8 cellular contexts compared by ENCODE assay signal in the genomic region with DNA sequence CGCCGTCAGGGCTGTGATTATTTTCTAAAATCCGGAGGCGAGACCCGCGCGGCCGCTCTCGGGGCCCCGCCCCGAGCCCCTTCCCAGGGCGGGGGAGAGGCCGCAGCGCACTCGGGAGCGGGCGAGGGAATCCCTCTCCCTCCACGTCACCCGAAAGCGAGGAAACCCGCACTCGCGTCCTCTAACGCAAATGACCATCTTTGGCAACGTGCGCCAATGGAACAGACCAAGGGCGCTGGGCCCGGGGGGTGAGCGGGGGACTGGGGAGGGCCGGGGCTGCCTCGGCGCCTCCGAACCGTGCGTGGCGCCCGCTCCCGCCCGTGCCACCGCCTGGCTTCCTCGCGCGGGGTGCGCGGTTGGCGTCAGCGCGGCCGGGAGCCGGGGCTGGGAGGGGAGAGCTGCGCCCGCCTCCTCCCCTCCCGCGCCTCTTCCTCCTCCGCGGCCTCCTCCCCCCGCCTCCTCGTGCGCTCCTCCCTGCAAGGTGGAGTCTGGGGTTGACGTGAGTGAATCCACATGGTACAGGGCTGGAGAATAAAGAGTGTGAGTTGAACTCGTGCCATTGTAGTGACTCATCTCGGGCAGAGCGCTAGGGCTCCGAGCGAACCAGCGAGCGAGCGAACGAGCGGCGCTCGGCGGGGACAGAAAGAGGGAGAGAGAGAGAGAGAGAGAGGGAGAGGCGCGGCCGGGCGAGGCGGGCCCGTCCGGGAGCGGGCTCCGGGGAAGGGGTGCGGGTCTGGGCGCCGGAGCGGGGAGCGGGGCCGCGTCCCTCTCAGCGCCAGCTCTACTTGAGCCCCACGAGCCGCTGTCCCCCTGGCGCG. TPM values are rescaled to one million over a fixed set of nuclear protein-coding genes. Genes with fewer than 3 reads are reported as not detected.
DNase-seq lines count a peak whose midpoint lies in the region; ATAC-seq, FAIRE-seq and TF ChIP-seq lines count a peak whose summit lies in the region.

TSS of gene FOSL2 (plus strand) at position 562 of the 818 bp plus-strand sequence. CDS start 863 bp downstream, outside the sequence.

- H3K36me3 ChIP-seq in bronchial epithelial cell (ENCODE audit: control insufficient read depth, insufficient read depth, low read length) = peaks cover 16% of the 10 kb centered on the region

- POLR2A ChIA-PET in AG04449 (lab: Yijun Ruan, JAX) = interaction anchor here (0.6 to 2.0 kb wide), 12 partner anchors 12 to 619 kb away, joined by 3 to 10 read pairs (median 3); no protein-coding TSS in a partner anchor

- CTCF ChIA-PET in AG04449 (lab: Yijun Ruan, JAX) = interaction anchor here (0.8 kb wide), 3 partner anchors 401 to 600 kb away, joined by 3 read pairs; no protein-coding TSS in a partner anchor

- no peak for TF ChIP-seq CTCF in AG04449 (IDR thresholded peaks at IDR 0.05; ENCODE audit: insufficient read depth, low read length, missing control alignments)
- TF ChIP-seq CTCF in WI38 (IDR thresholded peaks at IDR 0.05; ENCODE audit: low read depth, low read length) = no peak
- TF ChIP-seq CTCF in bronchial epithelial cell (IDR thresholded peaks at IDR 0.05; ENCODE audit: insufficient read depth, low read length, severe bottlenecking) = no peak

- H3K27me3 ChIP-seq in bronchial epithelial cell (ENCODE audit: control insufficient read depth, insufficient read depth, low read length) = no peaks in the 10 kb centered on the region

- DNase-seq in AG04449 (ENCODE audit: low read depth, low spot score) (peak; percentile 99), NCI-H2227 (lab: John Stamatoyannopoulos, UW; ENCODE audit: unreplicated experiment) (peak; percentile 97), bronchial epithelial cell (ENCODE audit: low read depth) (peak; percentile 99), iPS-NIHi7 (ENCODE audit: extremely low spot score) (peak; percentile 85), smooth muscle cell of the brain vasculature (ENCODE audit: low read depth, low spot score) (peak; percentile 99)

- ATAC-seq in GM18907 (IDR thresholded peaks at IDR 0.05; ENCODE audit: unreplicated experiment) = peak; percentile 81
- ATAC-seq in HG03159 (IDR thresholded peaks at IDR 0.05; ENCODE audit: unreplicated experiment) = peak; percentile 80

- H3K4me3 ChIP-seq in AG04449 (ENCODE audit: low read depth, low read length) (peak within 1 kb of the TSS; percentile 91), WI38 (ENCODE audit: low read depth, low read length) (peak within 1 kb of the TSS; percentile 96), bronchial epithelial cell (ENCODE audit: low read depth, low read length) (peak within 1 kb of the TSS; percentile 82)

- no peak for FAIRE-seq in bronchial epithelial cell (lab: Jason Lieb, UNC)

RNA-seq across cellular contexts. Expression of gene FOSL2, which starts in this region (rescaled TPM):
- total RNA-seq in bronchial epithelial cell = 77.1 and 106 TPM in 2 replicates

Comparison
In these comparisons a context has a peak if more than half of its experiments do, and no peak if none do; other contexts are left out.
1. Peak in every context shown above with its lines: DNase-seq, ATAC-seq and H3K4me3 ChIP-seq.